ENCODE assay signal across 10 cellular contexts in genomic region chr1:2544093-2544874, GRCh38.
DNase-seq lines count a peak whose midpoint lies in the region; ATAC-seq lines count a peak whose summit lies in the region.
"Had no signal": no experiment of that assay in that cellular context is flagged by ENCODE, and none has a peak within 500 bp of the region (broad histone marks: within the 10 kb centered on the region; RNA-seq: fewer than 3 reads in every experiment).

No MANE protein-coding gene starts in this region.

- H3K27me3 Mint-ChIP-seq in stimulated activated naive B cell treated with anti-CD40 and anti-IgM and Interleukin-4, amounts not matched to agents 10 μg/mL and 1 μg/mL and 100 μg/mL, for 72 hours: peaks cover 0 to 10% of the 10 kb centered on the region in 2 donors
- H3K27me3 Mint-ChIP-seq: stimulated activated naive CD8-positive, alpha-beta T cell treated with anti-CD3 and anti-CD28 coated beads, Interleukin-15, amount 100 ng/mL, for 72 hours had no signal

- H3K4me1 ChIP-seq in NT2/D1 (ENCODE audit: insufficient read depth, insufficient read length): peaks cover 21% of the 10 kb centered on the region

- H3K36me3 Mint-ChIP-seq in stimulated activated naive B cell treated with anti-CD40 and anti-IgM and Interleukin-4, amounts not matched to agents 10 μg/mL and 1 μg/mL and 100 μg/mL, for 72 hours: peaks cover 0 to 4% of the 10 kb centered on the region in 2 donors

- peak overlapping the region; percentile 25 for H3K27ac Mint-ChIP-seq in stimulated activated naive B cell treated with anti-CD40 and anti-IgM and Interleukin-4, amounts not matched to agents 10 μg/mL and 1 μg/mL and 100 μg/mL, for 72 hours
- H3K27ac Mint-ChIP-seq: activated CD8-positive, alpha-beta T cell treated with anti-CD3 and anti-CD28 coated beads, Interleukin-2, amount 10 ng/mL, durations not matched to agents 7 days and 5 days had no signal

- no peak overlapping the region for H3K4me3 Mint-ChIP-seq in stimulated activated naive B cell treated with anti-CD40 and anti-IgM and Interleukin-4, amounts not matched to agents 10 μg/mL and 1 μg/mL and 100 μg/mL, for 72 hours
- H3K4me3 Mint-ChIP-seq: activated CD8-positive, alpha-beta T cell treated with anti-CD3 and anti-CD28 coated beads, Interleukin-2, amount 10 ng/mL, durations not matched to agents 7 days and 5 days; nephron had no signal

- no peak overlapping the region for H3K4me3 ChIP-seq in NT2/D1 (ENCODE audit: insufficient read length, low read depth)
- H3K4me3 ChIP-seq: adrenal gland had no signal

- no peaks in the 10 kb centered on the region for H3K9me3 Mint-ChIP-seq in stimulated activated naive B cell treated with anti-CD40 and anti-IgM and Interleukin-4, amounts not matched to agents 10 μg/mL and 1 μg/mL and 100 μg/mL, for 72 hours
- H3K9me3 Mint-ChIP-seq: nephron; stimulated activated naive CD8-positive, alpha-beta T cell treated with anti-CD3 and anti-CD28 coated beads, Interleukin-15, amount 100 ng/mL, for 72 hours had no signal

- peak overlapping the region; percentile 26 for H3K9ac ChIP-seq in NT2/D1 (ENCODE audit: insufficient read length, low read depth)

- H3K9me3 ChIP-seq in NT2/D1 (ENCODE audit: insufficient read depth, low read length): no peaks in the 10 kb centered on the region
- H3K9me3 ChIP-seq: adrenal gland had no signal

- H3K4me1 Mint-ChIP-seq in stimulated activated naive B cell treated with anti-CD40 and anti-IgM and Interleukin-4, amounts not matched to agents 10 μg/mL and 1 μg/mL and 100 μg/mL, for 72 hours: peaks cover 9 to 53% of the 10 kb centered on the region in 2 donors

- DNase-seq in NT2/D1 (ENCODE audit: low read depth, low spot score) (no peak), ecto neural progenitor cell (ENCODE audit: low spot score) (peak; percentile 73), SKM-1 treated with dmso at 0.1 percent for 144 hours (lab: John Stamatoyannopoulos, UW; ENCODE audit: unreplicated experiment) (no peak)
- DNase-seq in stimulated activated naive B cell treated with anti-CD40 and anti-IgM and Interleukin-4, amounts not matched to agents 10 μg/mL and 1 μg/mL and 100 μg/mL, for 72 hours: no peak
- DNase-seq in activated CD4-positive, alpha-beta T cell treated with anti-CD3 and anti-CD28 coated beads for 48 hours: no peak
- DNase-seq: DMS79 had no signal

- peaks cover 37% of the 10 kb centered on the region for H3K27me3 ChIP-seq in NT2/D1 (ENCODE audit: insufficient read depth, insufficient read length)

- ATAC-seq in stimulated activated naive B cell treated with anti-CD40 and anti-IgM and Interleukin-4, amounts not matched to agents 10 μg/mL and 1 μg/mL and 100 μg/mL, for 72 hours (replicated peaks): no peak
- ATAC-seq: activated CD8-positive, alpha-beta T cell treated with anti-CD3 and anti-CD28 coated beads, Interleukin-2, amount 10 ng/mL, durations not matched to agents 7 days and 5 days; stimulated activated naive CD8-positive, alpha-beta T cell treated with anti-CD3 and anti-CD28 coated beads, Interleukin-15, amount 100 ng/mL, for 72 hours had no signal

- no peaks in the 10 kb centered on the region for H3K36me3 ChIP-seq in NT2/D1 (ENCODE audit: insufficient read depth, insufficient read length, low read length)
- H3K36me3 ChIP-seq: adrenal gland had no signal
